Comparison of ENCODE assay signal across 1 cellular context in the genomic region with DNA sequence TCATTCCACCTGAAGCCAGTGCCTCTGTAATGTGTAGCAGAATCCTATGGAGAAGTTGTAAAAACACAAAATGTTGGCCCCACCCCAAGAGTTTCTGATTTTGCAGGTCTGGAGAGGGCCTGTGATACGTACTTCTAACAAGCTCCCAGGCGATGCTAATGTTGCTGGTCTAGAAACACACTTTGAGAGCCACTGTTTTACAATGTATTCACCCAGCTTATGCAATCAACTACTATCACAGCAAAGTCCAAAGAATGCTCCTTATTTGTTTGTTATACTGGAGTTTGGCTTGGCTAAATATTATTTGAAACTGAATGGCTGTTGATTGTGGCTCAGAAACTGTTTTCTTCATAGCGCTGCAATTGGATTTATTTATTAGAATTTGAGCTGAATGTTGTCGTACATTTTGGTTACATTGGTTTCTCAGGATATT.
TF ChIP-seq lines count a peak whose summit lies in the region.

No MANE protein-coding gene starts in this region.

TF ChIP-seq in HepG2, 621 proteins besides CTCF, POLR2A, EP300 and RAD21:
- no peak for TF ChIP-seq FOXP1 (IDR thresholded peaks at IDR 0.05)
- 0 out of 2 replicates have a peak, but pooled peaks have one; percentile 8 for TF ChIP-seq FOXP1 (CRISPR knock-in tag; IDR thresholded peaks at IDR 0.05)
- 0 out of 2 replicates have a peak, but pooled peaks have one; percentile 12 for TF ChIP-seq FOXP4 (CRISPR knock-in tag; IDR thresholded peaks at IDR 0.05)
- TF ChIP-seq, protein P1, sequence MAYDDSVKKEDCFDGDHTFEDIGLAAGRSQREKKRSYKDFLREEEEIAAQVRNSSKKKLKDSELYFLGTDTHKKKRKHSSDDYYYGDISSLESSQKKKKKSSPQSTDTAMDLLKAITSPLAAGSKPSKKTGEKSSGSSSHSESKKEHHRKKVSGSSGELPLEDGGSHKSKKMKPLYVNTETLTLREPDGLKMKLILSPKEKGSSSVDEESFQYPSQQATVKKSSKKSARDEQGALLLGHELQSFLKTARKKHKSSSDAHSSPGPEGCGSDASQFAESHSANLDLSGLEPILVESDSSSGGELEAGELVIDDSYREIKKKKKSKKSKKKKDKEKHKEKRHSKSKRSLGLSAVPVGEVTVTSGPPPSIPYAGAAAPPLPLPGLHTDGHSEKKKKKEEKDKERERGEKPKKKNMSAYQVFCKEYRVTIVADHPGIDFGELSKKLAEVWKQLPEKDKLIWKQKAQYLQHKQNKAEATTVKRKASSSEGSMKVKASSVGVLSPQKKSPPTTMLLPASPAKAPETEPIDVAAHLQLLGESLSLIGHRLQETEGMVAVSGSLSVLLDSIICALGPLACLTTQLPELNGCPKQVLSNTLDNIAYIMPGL (CRISPR knock-in tag; IDR thresholded peaks at IDR 0.05; ENCODE audit: borderline replicate concordance in 1 of 2, low read depth in 1 of 2): no peak
- peak; percentile 36; the same call in 1 of the 2 replicates for TF ChIP-seq FOXA3 (CRISPR knock-in tag; IDR thresholded peaks at IDR 0.05)
- TF ChIP-seq CEBPB (IDR thresholded peaks at IDR 0.05; ENCODE audit: borderline replicate concordance, low read depth, low read length): peak; percentile 45; the same call in 1 of the 2 replicates
- TF ChIP-seq HNF4A (CRISPR knock-in tag; IDR thresholded peaks at IDR 0.05): peak; percentile 42
- TF ChIP-seq ZNF792 (CRISPR knock-in tag; IDR thresholded peaks at IDR 0.05): peak; percentile 83; the same call in 1 of the 2 replicates
- TF ChIP-seq ZFP36L1 (CRISPR knock-in tag; IDR thresholded peaks at IDR 0.05): no peak
- no peak for TF ChIP-seq NONO (IDR thresholded peaks at IDR 0.05)
- TF ChIP-seq NONO (CRISPR knock-in tag; conservative IDR thresholded peaks at IDR 0.05): no peak
- peak; percentile 18; the same call in 1 of the 2 replicates for TF ChIP-seq ARID5B (CRISPR knock-in tag; IDR thresholded peaks at IDR 0.05)
- TF ChIP-seq PITX1 (CRISPR knock-in tag; IDR thresholded peaks at IDR 0.05): no peak
- TF ChIP-seq HNF4G (IDR thresholded peaks at IDR 0.05; ENCODE audit: borderline replicate concordance, low read depth, low read length): peak; percentile 9; the same call in 1 of the 2 replicates
- TF ChIP-seq HNF4G (CRISPR knock-in tag; IDR thresholded peaks at IDR 0.05; ENCODE audit: borderline replicate concordance, low read depth): no peak
- TF ChIP-seq TBL1XR1 (IDR thresholded peaks at IDR 0.05; ENCODE audit: borderline replicate concordance, low read length, partially characterized antibody): no peak
- peak; percentile 60 for TF ChIP-seq CEBPG (CRISPR knock-in tag; IDR thresholded peaks at IDR 0.05)
- TF ChIP-seq, protein P2, sequence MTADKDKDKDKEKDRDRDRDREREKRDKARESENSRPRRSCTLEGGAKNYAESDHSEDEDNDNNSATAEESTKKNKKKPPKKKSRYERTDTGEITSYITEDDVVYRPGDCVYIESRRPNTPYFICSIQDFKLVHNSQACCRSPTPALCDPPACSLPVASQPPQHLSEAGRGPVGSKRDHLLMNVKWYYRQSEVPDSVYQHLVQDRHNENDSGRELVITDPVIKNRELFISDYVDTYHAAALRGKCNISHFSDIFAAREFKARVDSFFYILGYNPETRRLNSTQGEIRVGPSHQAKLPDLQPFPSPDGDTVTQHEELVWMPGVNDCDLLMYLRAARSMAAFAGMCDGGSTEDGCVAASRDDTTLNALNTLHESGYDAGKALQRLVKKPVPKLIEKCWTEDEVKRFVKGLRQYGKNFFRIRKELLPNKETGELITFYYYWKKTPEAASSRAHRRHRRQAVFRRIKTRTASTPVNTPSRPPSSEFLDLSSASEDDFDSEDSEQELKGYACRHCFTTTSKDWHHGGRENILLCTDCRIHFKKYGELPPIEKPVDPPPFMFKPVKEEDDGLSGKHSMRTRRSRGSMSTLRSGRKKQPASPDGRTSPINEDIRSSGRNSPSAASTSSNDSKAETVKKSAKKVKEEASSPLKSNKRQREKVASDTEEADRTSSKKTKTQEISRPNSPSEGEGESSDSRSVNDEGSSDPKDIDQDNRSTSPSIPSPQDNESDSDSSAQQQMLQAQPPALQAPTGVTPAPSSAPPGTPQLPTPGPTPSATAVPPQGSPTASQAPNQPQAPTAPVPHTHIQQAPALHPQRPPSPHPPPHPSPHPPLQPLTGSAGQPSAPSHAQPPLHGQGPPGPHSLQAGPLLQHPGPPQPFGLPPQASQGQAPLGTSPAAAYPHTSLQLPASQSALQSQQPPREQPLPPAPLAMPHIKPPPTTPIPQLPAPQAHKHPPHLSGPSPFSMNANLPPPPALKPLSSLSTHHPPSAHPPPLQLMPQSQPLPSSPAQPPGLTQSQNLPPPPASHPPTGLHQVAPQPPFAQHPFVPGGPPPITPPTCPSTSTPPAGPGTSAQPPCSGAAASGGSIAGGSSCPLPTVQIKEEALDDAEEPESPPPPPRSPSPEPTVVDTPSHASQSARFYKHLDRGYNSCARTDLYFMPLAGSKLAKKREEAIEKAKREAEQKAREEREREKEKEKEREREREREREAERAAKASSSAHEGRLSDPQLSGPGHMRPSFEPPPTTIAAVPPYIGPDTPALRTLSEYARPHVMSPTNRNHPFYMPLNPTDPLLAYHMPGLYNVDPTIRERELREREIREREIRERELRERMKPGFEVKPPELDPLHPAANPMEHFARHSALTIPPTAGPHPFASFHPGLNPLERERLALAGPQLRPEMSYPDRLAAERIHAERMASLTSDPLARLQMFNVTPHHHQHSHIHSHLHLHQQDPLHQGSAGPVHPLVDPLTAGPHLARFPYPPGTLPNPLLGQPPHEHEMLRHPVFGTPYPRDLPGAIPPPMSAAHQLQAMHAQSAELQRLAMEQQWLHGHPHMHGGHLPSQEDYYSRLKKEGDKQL (CRISPR knock-in tag; IDR thresholded peaks at IDR 0.05; ENCODE audit: low read depth): no peak
- peak; percentile 34 for TF ChIP-seq PAXIP1 (CRISPR knock-in tag; conservative IDR thresholded peaks at IDR 0.05)
TF ChIP-seq in HepG2: peak in this region for 10.
